20 cellular contexts compared by ENCODE assay signal in genomic region chr2:237480988-237481387, GRCh38. TPM values are rescaled to one million over a fixed set of nuclear protein-coding genes. Genes with fewer than 3 reads are reported as not detected.
"Had no signal": no experiment of that assay in that cellular context is flagged by ENCODE, and none has a peak within 500 bp of the region (broad histone marks: within the 10 kb centered on the region; RNA-seq: fewer than 3 reads in every experiment).

No MANE protein-coding gene starts in this region.

- H3K27me3 ChIP-seq: right atrium auricular region, upper lobe of right lung, uterus had no signal

- H3K36me3 Mint-ChIP-seq: immature natural killer cell; stimulated activated memory B cell treated with anti-CD40 and anti-IgM and Interleukin-4, amounts not matched to agents 10 μg/mL and 1 μg/mL and 100 μg/mL, for 72 hours had no signal

- H3K4me3 ChIP-seq: prostate gland, right atrium auricular region, smooth muscle cell, thoracic aorta, transverse colon, upper lobe of right lung, uterus had no signal

- H3K9me3 ChIP-seq: prostate gland, right atrium auricular region, thoracic aorta, transverse colon, upper lobe of right lung, uterus had no signal

- H3K4me3 Mint-ChIP-seq: immature natural killer cell; naive thymus-derived CD8-positive, alpha-beta T cell; nephron progenitor cell; stimulated activated memory B cell treated with anti-CD40 and anti-IgM and Interleukin-4, amounts not matched to agents 10 μg/mL and 1 μg/mL and 100 μg/mL, for 72 hours had no signal

- H3K36me3 ChIP-seq: prostate gland, right atrium auricular region, thoracic aorta, transverse colon, upper lobe of right lung, uterus had no signal

- H3K27ac Mint-ChIP-seq: immature natural killer cell; nephron progenitor cell; stimulated activated memory B cell treated with anti-CD40 and anti-IgM and Interleukin-4, amounts not matched to agents 10 μg/mL and 1 μg/mL and 100 μg/mL, for 72 hours had no signal

- H3K4me2 ChIP-seq: smooth muscle cell had no signal

- H3K4me1 ChIP-seq: uterus had no signal

- H3K9me3 Mint-ChIP-seq: naive thymus-derived CD8-positive, alpha-beta T cell; nephron progenitor cell; stimulated activated memory B cell treated with anti-CD40 and anti-IgM and Interleukin-4, amounts not matched to agents 10 μg/mL and 1 μg/mL and 100 μg/mL, for 72 hours had no signal

- H3K27ac ChIP-seq: thoracic aorta had no signal

- DNase-seq: cortex of kidney; effector CD4-positive, alpha-beta T cell; hypothalamus; immature natural killer cell; mesendoderm; naive thymus-derived CD8-positive, alpha-beta T cell; nephron progenitor cell; nucleus accumbens; stimulated activated CD4-positive, alpha-beta T cell treated with anti-CD3 and anti-CD28 coated beads, Interleukin-2, amount 100 ng/mL, for 24 hours; stimulated activated CD4-positive, alpha-beta T cell treated with anti-CD3 and anti-CD28 coated beads, Interleukin-4, amount 100 ng/mL, for 4 hours; stimulated activated naive CD8-positive, alpha-beta T cell treated with anti-CD3 and anti-CD28 coated beads, Interleukin-15, Interleukin-2, amounts not matched to agents 100 U/mL and 50 U/mL, for 24 hours; transverse colon; uterus had no signal

RNA-seq across cellular contexts. Expression of gene MLPH, which starts 6.1 kb away (rescaled TPM):
- total RNA-seq: dermis microvascular lymphatic vessel endothelial cell; naive thymus-derived CD8-positive, alpha-beta T cell had no signal
- polyA plus RNA-seq: immature natural killer cell; naive thymus-derived CD8-positive, alpha-beta T cell had no signal
